25 cellular contexts compared by ENCODE assay signal in the genomic region with DNA sequence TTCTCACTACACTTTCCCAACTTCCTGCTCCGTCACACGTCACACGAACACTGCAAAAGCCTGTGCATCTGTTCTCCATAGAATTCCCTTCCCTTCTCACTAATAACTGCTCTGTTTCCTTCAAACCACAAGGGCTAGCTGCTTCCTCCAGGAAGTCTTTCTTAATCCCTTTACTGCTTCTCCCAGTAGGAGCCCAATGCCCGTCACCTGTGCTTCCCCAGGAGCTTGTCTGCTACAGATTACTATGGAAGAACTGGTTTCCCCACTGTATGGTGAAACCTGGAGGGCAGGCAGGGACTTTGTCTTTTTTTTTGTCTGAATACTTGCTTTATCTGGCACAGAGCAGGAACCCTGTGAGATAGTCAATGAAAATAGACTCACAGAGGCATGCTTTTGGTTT.
"Had no signal": no experiment of that assay in that cellular context is flagged by ENCODE, and none has a peak within 500 bp of the region (broad histone marks: within the 10 kb centered on the region; RNA-seq: fewer than 3 reads in every experiment).

No MANE protein-coding gene starts in this region.

- H3K36me3 ChIP-seq: esophagus muscularis mucosa, pancreas, upper lobe of right lung had no signal

- H3K4me1 ChIP-seq: esophagus muscularis mucosa, pancreas, upper lobe of right lung had no signal

- H3K27ac ChIP-seq: esophagus muscularis mucosa, pancreas, upper lobe of right lung had no signal

- H3K4me3 ChIP-seq: esophagus muscularis mucosa, mucosa of descending colon, pancreas, upper lobe of right lung had no signal

- H3K36me3 Mint-ChIP-seq: activated CD8-positive, alpha-beta memory T cell treated with anti-CD3 and anti-CD28 coated beads, Interleukin-2, amount 10 ng/mL, durations not matched to agents 7 days and 5 days; activated naive CD4-positive, alpha-beta T cell treated with anti-CD3 and anti-CD28 coated beads, Interleukin-2, amount 10 ng/mL, durations not matched to agents 7 days and 5 days; brain; memory B cell had no signal

- H3K4me1 Mint-ChIP-seq: activated CD4-positive, alpha-beta memory T cell treated with anti-CD3 and anti-CD28 coated beads, Interleukin-2, amount 10 ng/mL, durations not matched to agents 7 days and 5 days; activated CD8-positive, alpha-beta memory T cell treated with anti-CD3 and anti-CD28 coated beads, Interleukin-2, amount 10 ng/mL, durations not matched to agents 7 days and 5 days; activated naive CD4-positive, alpha-beta T cell treated with anti-CD3 and anti-CD28 coated beads, Interleukin-2, amount 10 ng/mL, durations not matched to agents 7 days and 5 days; memory B cell had no signal

- H3K9me3 ChIP-seq: esophagus muscularis mucosa, mucosa of descending colon, pancreas, upper lobe of right lung had no signal

- DNase-seq: activated CD4-positive, alpha-beta memory T cell treated with anti-CD3 and anti-CD28 coated beads, Interleukin-2, amount 10 ng/mL, durations not matched to agents 7 days and 5 days; activated CD4-positive, alpha-beta T cell treated with anti-CD3 and anti-CD28 coated beads for 48 hours; activated CD4-positive, CD25-positive, alpha-beta regulatory T cell; activated CD8-positive, alpha-beta memory T cell treated with anti-CD3 and anti-CD28 coated beads, Interleukin-2, amount 10 ng/mL, durations not matched to agents 7 days and 5 days; activated effector memory CD4-positive, alpha-beta T cell treated with anti-CD3 and anti-CD28 coated beads, Interleukin-2, amount 50 U/mL, for 16 hours; activated naive CD4-positive, alpha-beta T cell treated with anti-CD3 and anti-CD28 coated beads, Interleukin-2, amount 10 ng/mL, durations not matched to agents 7 days and 5 days; activated T-cell treated with anti-CD3 and anti-CD28 coated beads for 4 hours; dermis blood vessel endothelial cell; effector CD8-positive, alpha-beta T cell; glutamatergic neuron; hippocampal formation; left cardiac atrium; mucosa of descending colon; nephron progenitor cell; pancreas; right cardiac atrium; stimulated activated CD4-positive, alpha-beta T cell treated with anti-CD3 and anti-CD28 coated beads, Interleukin-12 subunit alpha, Interleukin-12 subunit beta, amount 100 ng/mL, for 4 hours; stimulated activated CD4-positive, alpha-beta T cell treated with anti-CD3 and anti-CD28 coated beads, Interleukin-4, amount 100 ng/mL, for 4 hours; stimulated activated naive CD8-positive, alpha-beta T cell treated with anti-CD3 and anti-CD28 coated beads, Interleukin-15, Interleukin-2, amounts not matched to agents 100 U/mL and 50 U/mL, for 24 hours; T-helper 1 cell; T-helper 9 cell; upper lobe of right lung had no signal

- H3K4me3 Mint-ChIP-seq: activated CD4-positive, alpha-beta memory T cell treated with anti-CD3 and anti-CD28 coated beads, Interleukin-2, amount 10 ng/mL, durations not matched to agents 7 days and 5 days; activated CD8-positive, alpha-beta memory T cell treated with anti-CD3 and anti-CD28 coated beads, Interleukin-2, amount 10 ng/mL, durations not matched to agents 7 days and 5 days; activated naive CD4-positive, alpha-beta T cell treated with anti-CD3 and anti-CD28 coated beads, Interleukin-2, amount 10 ng/mL, durations not matched to agents 7 days and 5 days; brain; memory B cell; nephron progenitor cell had no signal

- H3K27me3 Mint-ChIP-seq: activated naive CD4-positive, alpha-beta T cell treated with anti-CD3 and anti-CD28 coated beads, Interleukin-2, amount 10 ng/mL, durations not matched to agents 7 days and 5 days had no signal

- H3K27ac Mint-ChIP-seq: activated CD4-positive, alpha-beta memory T cell treated with anti-CD3 and anti-CD28 coated beads, Interleukin-2, amount 10 ng/mL, durations not matched to agents 7 days and 5 days; activated CD8-positive, alpha-beta memory T cell treated with anti-CD3 and anti-CD28 coated beads, Interleukin-2, amount 10 ng/mL, durations not matched to agents 7 days and 5 days; activated naive CD4-positive, alpha-beta T cell treated with anti-CD3 and anti-CD28 coated beads, Interleukin-2, amount 10 ng/mL, durations not matched to agents 7 days and 5 days; memory B cell; nephron progenitor cell had no signal

- H3K9me3 Mint-ChIP-seq: activated CD4-positive, alpha-beta memory T cell treated with anti-CD3 and anti-CD28 coated beads, Interleukin-2, amount 10 ng/mL, durations not matched to agents 7 days and 5 days; activated naive CD4-positive, alpha-beta T cell treated with anti-CD3 and anti-CD28 coated beads, Interleukin-2, amount 10 ng/mL, durations not matched to agents 7 days and 5 days; brain; memory B cell; nephron progenitor cell had no signal

- ATAC-seq: activated CD8-positive, alpha-beta memory T cell treated with anti-CD3 and anti-CD28 coated beads, Interleukin-2, amount 10 ng/mL, durations not matched to agents 7 days and 5 days; left cardiac atrium; mucosa of descending colon; pancreas; right cardiac atrium; stimulated activated naive CD8-positive, alpha-beta T cell treated with anti-CD3 and anti-CD28 coated beads, Interleukin-15, Interleukin-2, amounts not matched to agents 100 U/mL and 50 U/mL, for 24 hours; upper lobe of right lung had no signal
